In genomic region chr14:28536889-28537288, GRCh38 we compare ENCODE assay signal across 2 cellular contexts.
A peak's percentile ranks its signal among the peaks of the same experiment; 100 is the strongest.
TF ChIP-seq lines count a peak whose summit lies in the region.

No MANE protein-coding gene starts in this region.

TF ChIP-seq in HepG2, 621 proteins besides CTCF, POLR2A, EP300 and RAD21:
- no peak for TF ChIP-seq IRF1 (CRISPR knock-in tag; IDR thresholded peaks at IDR 0.05; ENCODE audit: low read depth)
- no peak for TF ChIP-seq ZNF782 (CRISPR knock-in tag; IDR thresholded peaks at IDR 0.05; ENCODE audit: borderline replicate concordance)
- TF ChIP-seq BORCS8-MEF2B (CRISPR knock-in tag; IDR thresholded peaks at IDR 0.05) = no peak
- TF ChIP-seq SRF (IDR thresholded peaks at IDR 0.05; ENCODE audit: low read depth, low read length) = no peak
- TF ChIP-seq STAG1 (CRISPR knock-in tag; IDR thresholded peaks at IDR 0.05) = no peak
- TF ChIP-seq ZNF644 (CRISPR knock-in tag; IDR thresholded peaks at IDR 0.05; ENCODE audit: low read depth) = no peak
- no peak for TF ChIP-seq SMC3 (IDR thresholded peaks at IDR 0.05; ENCODE audit: low read length)
- TF ChIP-seq ZNF180 (CRISPR knock-in tag; IDR thresholded peaks at IDR 0.05; ENCODE audit: borderline replicate concordance, low read depth) = no peak
- TF ChIP-seq DZIP1 (CRISPR knock-in tag; IDR thresholded peaks at IDR 0.05) = 0 out of 2 replicates have a peak, but pooled peaks have one; percentile 28
- TF ChIP-seq ZNF296 (CRISPR knock-in tag; conservative IDR thresholded peaks at IDR 0.05) = peak; percentile 20; the same call in 1 of the 2 replicates

TF ChIP-seq in IMR-90, 13 proteins besides CTCF, POLR2A, EP300 and RAD21:
- TF ChIP-seq USF2 (IDR thresholded peaks at IDR 0.05; ENCODE audit: low read depth, low read length) = no peak
- no peak for TF ChIP-seq ELK1 (IDR thresholded peaks at IDR 0.05; ENCODE audit: borderline replicate concordance, low read depth, low read length)
- TF ChIP-seq RFX5 (IDR thresholded peaks at IDR 0.05; ENCODE audit: low read depth, low read length) = no peak
TF ChIP-seq in IMR-90: peak in this region for 0.
